ENCODE assay signal across 9 cellular contexts in genomic region chr2:69770193-69770702, GRCh38. TPM values are rescaled to one million over a fixed set of nuclear protein-coding genes. Genes with fewer than 3 reads are reported as not detected.
DNase-seq lines count a peak whose midpoint lies in the region; ATAC-seq, FAIRE-seq and TF ChIP-seq lines count a peak whose summit lies in the region.
"Had no signal": no experiment of that assay in that cellular context is flagged by ENCODE, and none has a peak within 500 bp of the region (broad histone marks: within the 10 kb centered on the region; RNA-seq: fewer than 3 reads in every experiment).

No MANE protein-coding gene starts in this region.

- H3K4me3 ChIP-seq in skeletal muscle cell (ENCODE audit: low read depth, low read length) = no peak overlapping the region

- H3K4me3 Mint-ChIP-seq in glutamatergic neuron (ENCODE audit: unreplicated experiment) = no peak overlapping the region

- H3K27me3 Mint-ChIP-seq in glutamatergic neuron (ENCODE audit: unreplicated experiment) = no peaks in the 10 kb centered on the region

- H3K9me3 Mint-ChIP-seq in glutamatergic neuron (ENCODE audit: unreplicated experiment) = peaks cover 1% of the 10 kb centered on the region

- peaks cover 3% of the 10 kb centered on the region for H3K4me1 Mint-ChIP-seq in glutamatergic neuron (ENCODE audit: low read depth, unreplicated experiment)

- peak; percentile 56 for ATAC-seq in HG02885 (IDR thresholded peaks at IDR 0.05; ENCODE audit: poor library complexity, unreplicated experiment)
- no peak for ATAC-seq in GM21423 (IDR thresholded peaks at IDR 0.05; ENCODE audit: unreplicated experiment)

- DNase-seq in AG08395 (ENCODE audit: low spot score) (peak; percentile 86), fibroblast of the conjunctiva (ENCODE audit: low read depth) (peak; percentile 74), skeletal muscle cell (ENCODE audit: low read depth) (peak; percentile 58), D721Med (ENCODE audit: insufficient read length, low spot score) (no peak), glutamatergic neuron (no peak)
- peak; percentile 6 to 25 for DNase-seq in activated CD4-positive, alpha-beta T cell treated with anti-CD3 and anti-CD28 coated beads, Interleukin-2, amount 50 U/mL, for 48 hours

- no peaks in the 10 kb centered on the region for H3K36me3 Mint-ChIP-seq in glutamatergic neuron (ENCODE audit: unreplicated experiment)

- FAIRE-seq in D721Med (lab: Jason Lieb, UNC) = no peak
- FAIRE-seq: colon had no signal

- TF ChIP-seq CTCF in D721Med (IDR thresholded peaks at IDR 0.05; ENCODE audit: insufficient read depth, missing control alignments) (no peak), glutamatergic neuron (IDR thresholded peaks at IDR 0.05; ENCODE audit: partially characterized antibody, unreplicated experiment) (no peak)

- H3K27ac Mint-ChIP-seq in glutamatergic neuron (ENCODE audit: unreplicated experiment) = no peak overlapping the region

RNA-seq across cellular contexts. Expression of gene ANXA4, which starts 28.3 kb away (rescaled TPM):
- 3.1 TPM for total RNA-seq in glutamatergic neuron (ENCODE audit: unreplicated experiment)

RNA-seq across cellular contexts. Expression of gene GMCL1, which starts 59.2 kb away (rescaled TPM):
- total RNA-seq in glutamatergic neuron (ENCODE audit: unreplicated experiment) = 11.6 TPM

Comparison
In these comparisons a context has a peak if more than half of its experiments do, and no peak if none do; other contexts are left out.
1. DNase-seq: peak in AG08395 (single experiment), activated CD4-positive, alpha-beta T cell treated with anti-CD3 and anti-CD28 coated beads, Interleukin-2, amount 50 U/mL, for 48 hours (2 of 2), fibroblast of the conjunctiva (single experiment) and skeletal muscle cell (single experiment); none in D721Med (single experiment) and glutamatergic neuron (single experiment).